Comparison of ENCODE assay signal across 8 cellular contexts in the genomic region with DNA sequence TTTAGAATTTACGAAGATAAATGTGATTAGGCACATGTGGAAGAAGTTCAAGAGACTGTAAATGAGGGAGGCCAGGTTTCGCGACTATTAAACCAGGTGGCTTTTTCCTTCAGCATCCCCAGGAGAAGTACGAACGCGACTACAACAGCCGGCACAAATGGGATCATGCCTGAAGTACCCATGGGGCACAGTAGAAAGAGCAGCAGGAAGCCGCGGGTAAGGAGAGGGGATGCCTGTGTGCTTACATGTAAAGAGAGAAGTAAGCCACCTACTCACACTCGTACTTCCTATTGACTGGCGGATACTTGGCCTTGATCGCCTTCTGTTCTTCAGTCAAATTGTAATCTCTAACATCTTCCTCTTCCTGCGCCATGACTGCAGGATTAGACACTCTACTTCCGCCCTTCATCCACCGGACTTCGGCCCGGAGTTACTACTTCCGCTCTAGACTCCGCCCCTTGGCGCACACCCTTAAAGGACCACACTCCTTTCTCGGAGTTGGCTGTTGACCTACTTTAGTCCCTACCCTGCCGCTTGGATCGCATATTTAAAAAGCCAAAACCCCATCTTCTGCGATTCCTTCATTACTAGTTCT. TPM values are rescaled to one million over a fixed set of nuclear protein-coding genes. Genes with fewer than 3 reads are reported as not detected.
A peak's percentile ranks its signal among the peaks of the same experiment; 100 is the strongest.
DNase-seq lines count a peak whose midpoint lies in the region; ATAC-seq, FAIRE-seq and TF ChIP-seq lines count a peak whose summit lies in the region.

Gene ZBTB8OS (minus strand): TSS at position 394 of the 595 bp plus-strand sequence. CDS start 21 bp downstream, at position 373.

- H3K27me3 ChIP-seq in BJ (ENCODE audit: control insufficient read depth, insufficient read depth, low read length) (no peaks in the 10 kb centered on the region), HepG2 (ENCODE audit: control insufficient read depth in 1 of 2, insufficient read depth in 2 of 2, low read length in 2 of 2) (no peaks in the 10 kb centered on the region; a peak in 1 of 5 replicates)

- DNase-seq in BJ (ENCODE audit: low read depth): peak; percentile 53
- DNase-seq in NCI-H748 treated with DMSO at 0.1 percent for 48 hours (lab: John Stamatoyannopoulos, UW): peak; percentile 81
- DNase-seq in activated CD4-positive, alpha-beta T cell treated with anti-CD3 and anti-CD28 coated beads, Interleukin-2, amount 50 U/mL, for 24 hours (ENCODE audit: low read depth in 1 of 2, low spot score in 1 of 2): peak; percentile 65 to 87
- peak; percentile 88 to 96 for DNase-seq in dermis microvascular lymphatic vessel endothelial cell (ENCODE audit: low read depth in 2 of 2)
- DNase-seq in HepG2 (ENCODE audit: low spot score): peak; percentile 92
- DNase-seq in stimulated activated CD4-positive, alpha-beta T cell treated with anti-CD3 and anti-CD28 coated beads, Interleukin-4, amount 100 ng/mL, for 1 hour: peak; percentile 81

- no peak for TF ChIP-seq RAD21 in HepG2 (CRISPR knock-in tag; IDR thresholded peaks at IDR 0.05)

- peak within 1 kb of the TSS; percentile 100 for H3K27ac ChIP-seq in HepG2 (ENCODE audit: extremely low read length, insufficient read depth, low read length)

- H3K36me3 ChIP-seq in BJ (ENCODE audit: control insufficient read depth, insufficient read depth, low read length): peaks cover 7% of the 10 kb centered on the region
- H3K36me3 ChIP-seq in HepG2 (replicated peaks in 1 of 2; ENCODE audit: control insufficient read depth in 1 of 2, insufficient read depth in 2 of 2, low read length in 2 of 2): peaks cover 7 to 32% of the 10 kb centered on the region in 2 experiments

- ATAC-seq in GM19324 (IDR thresholded peaks at IDR 0.05; ENCODE audit: low FRiP score, unreplicated experiment) (peak; percentile 64), HG03521 (IDR thresholded peaks at IDR 0.05; ENCODE audit: unreplicated experiment) (peak; percentile 52), HepG2 (peak; percentile 89)

- POLR2A ChIA-PET in BJ (lab: Charles Lee) (interaction anchor here (0.5 to 1.0 kb wide), 4 partner anchors 11 to 53 kb away, joined by 3 to 5 read pairs (median 4); no protein-coding TSS in a partner anchor), HepG2 (lab: Yijun Ruan, JAX) (interaction anchor here (0.7 to 2.9 kb wide), 22 partner anchors 10 to 477 kb away, joined by 3 to 31 read pairs (median 4); partner anchors contain the start of genes BSDC1, S100PBP, SYNC and YARS1)

- under 1% methylated on average over 24 of the region's 24 CpGs for WGBS in HepG2 (ENCODE audit: low lambda C conversion rate)

- H3K4me3 ChIP-seq in BJ (ENCODE audit: low read depth, low read length) (peak within 1 kb of the TSS; percentile 87), HepG2 (replicated peaks in 1 of 3; ENCODE audit: insufficient read depth in 1 of 3, low read depth in 2 of 3, low read length in 3 of 3) (peak within 1 kb of the TSS; percentile 76 to 98 (median 91))

- H2AFZ ChIP-seq in HepG2 (ENCODE audit: low read length): peak within 1 kb of the TSS; percentile 96

- peak; percentile 79 to 91 for TF ChIP-seq POLR2A in HepG2 (IDR thresholded peaks at IDR 0.05; ENCODE audit: insufficient read depth in 1 of 2, low read depth in 2 of 2, low read length in 2 of 2)

- in situ Hi-C loops in HepG2 (cut with HindIII; ENCODE audit: extremely low pct_ligation_motif_present, low pct_unique_long_range_greater_than_20kb): no loop called here

- TF ChIP-seq CTCF in BJ (IDR thresholded peaks at IDR 0.05; ENCODE audit: insufficient read depth, low read depth, low read length): no peak
- TF ChIP-seq CTCF in HepG2 (CRISPR knock-in tag; IDR thresholded peaks at IDR 0.05): no peak

- BruUV-seq in HepG2 (replicated peaks; lab: Mats Ljungman, UMichigan): TSS peak; percentile 94

- intact Hi-C loops in HepG2 (cut with micrococcal nuclease; ENCODE audit: unreplicated experiment): loop anchor here (1.0 to 2.0 kb wide), 2 partner anchors 45 to 130 kb away; no protein-coding TSS in a partner anchor

- peak within 1 kb of the TSS; percentile 98 for H3K4me2 ChIP-seq in HepG2 (ENCODE audit: low read depth, low read length)

- CTCF ChIA-PET in BJ (lab: Yijun Ruan, JAX): no interaction called here
- CTCF ChIA-PET in HepG2 (lab: Yijun Ruan, JAX; ENCODE audit: low intra/inter-chr PET ratio, low total read pairs): no interaction called here

- H3K4me1 ChIP-seq in HepG2 (ENCODE audit: insufficient read depth, low read length): peaks cover 59% of the 10 kb centered on the region

- TF ChIP-seq EP300 in HepG2 (IDR thresholded peaks at IDR 0.05; ENCODE audit: low read depth in 2 of 2, low read length in 2 of 2) (no peak), HepG2 (CRISPR knock-in tag; IDR thresholded peaks at IDR 0.05; ENCODE audit: borderline replicate concordance) (0 out of 2 replicates have a peak, but pooled peaks have one; percentile 10)

- peak; percentile 90 for FAIRE-seq in HepG2 (lab: Jason Lieb, UNC)

- peak within 1 kb of the TSS; percentile 99 for H3K9ac ChIP-seq in HepG2 (ENCODE audit: insufficient read depth, low read depth, low read length)

- peaks cover 10% of the 10 kb centered on the region for H4K20me1 ChIP-seq in HepG2 (ENCODE audit: insufficient read depth, low read length)

- H3K9me3 ChIP-seq in HepG2 (ENCODE audit: low read length): no peaks in the 10 kb centered on the region

- H3K79me2 ChIP-seq in HepG2 (ENCODE audit: insufficient read depth, low read length): peaks cover 74% of the 10 kb centered on the region

TF ChIP-seq in HepG2, 621 proteins besides CTCF, POLR2A, EP300 and RAD21 (continues in another document):
- peak; percentile 45 for TF ChIP-seq TEAD3 (CRISPR knock-in tag; optimal IDR thresholded peaks at IDR 0.05; ENCODE audit: borderline replicate concordance)
- TF ChIP-seq SPEN (CRISPR knock-in tag; IDR thresholded peaks at IDR 0.05; ENCODE audit: low read depth): no peak
- TF ChIP-seq CBX1 (IDR thresholded peaks at IDR 0.05; ENCODE audit: low read depth): peak; percentile 26
- TF ChIP-seq KDM6A (CRISPR knock-in tag; IDR thresholded peaks at IDR 0.05; ENCODE audit: low read depth): no peak
- TF ChIP-seq MED13 (CRISPR knock-in tag; IDR thresholded peaks at IDR 0.05): no peak
- TF ChIP-seq HCFC1 (IDR thresholded peaks at IDR 0.05; ENCODE audit: low read depth, low read length): peak; percentile 54; the same call in 1 of the 2 replicates
- TF ChIP-seq ZFP91 (CRISPR knock-in tag; IDR thresholded peaks at IDR 0.05; ENCODE audit: borderline replicate concordance): peak; percentile 100
- no peak for TF ChIP-seq ZNF776 (CRISPR knock-in tag; IDR thresholded peaks at IDR 0.05)
- no peak for TF ChIP-seq NFYC (CRISPR knock-in tag; IDR thresholded peaks at IDR 0.05)
- no peak for TF ChIP-seq MXD1 (CRISPR knock-in tag; IDR thresholded peaks at IDR 0.05)
- TF ChIP-seq HDAC2 (CRISPR knock-in tag; IDR thresholded peaks at IDR 0.05): peak; percentile 64; the same call in 1 of the 2 replicates
- no peak for TF ChIP-seq MYC (CRISPR knock-in tag; IDR thresholded peaks at IDR 0.05; ENCODE audit: borderline replicate concordance)
- TF ChIP-seq TMF1 (CRISPR knock-in tag; IDR thresholded peaks at IDR 0.05; ENCODE audit: low read depth): no peak
- no peak for TF ChIP-seq AGO2 (optimal IDR thresholded peaks at IDR 0.05; ENCODE audit: low read depth, low read length)
- peak; percentile 68; the same call in 1 of the 2 replicates for TF ChIP-seq SP4 (CRISPR knock-in tag; IDR thresholded peaks at IDR 0.05)

RNA-seq across cellular contexts. Expression of gene ZBTB8OS, which starts in this region (rescaled TPM):
- polyA plus RNA-seq in BJ (2011; rRNA removed) (21.1 and 50.9 TPM in 2 replicates), HepG2 (2011; rRNA removed) (43.2 and 57.7 TPM in 2 replicates)
- 5.8 and 6.4 TPM in 2 replicates for polyA minus RNA-seq in BJ (2011; rRNA and poly(A)+ RNA removed)
- total RNA-seq in dermis microvascular lymphatic vessel endothelial cell (22.5 and 25.0 TPM in 2 replicates), HepG2 (2016; rRNA removed; fragmentation: Illumina TruSeq; extraction: Trizol) (84.8 and 98.0 TPM in 2 replicates)
- total RNA-seq in HepG2 (2016; cell fraction: cytosol; rRNA removed; fragmentation: Illumina TruSeq; extraction: Trizol; ENCODE audit: low read depth): 40.9 and 53.0 TPM in 2 replicates
- 88.0 and 114 TPM in 2 replicates for total RNA-seq in HepG2 (2016; cell fraction: insoluble cytoplasmic fraction; rRNA removed; fragmentation: Illumina TruSeq; extraction: Trizol)
- total RNA-seq in HepG2 (2016; cell fraction: membrane; rRNA removed; fragmentation: Illumina TruSeq; extraction: Trizol): 51.0 and 60.6 TPM in 2 replicates
- 37.3 and 44.7 TPM in 2 replicates for total RNA-seq in HepG2 (2016; cell fraction: nucleus; rRNA removed; fragmentation: Illumina TruSeq; extraction: Trizol)
- 29.4 and 47.2 TPM in 2 replicates for polyA plus RNA-seq in HepG2 (2011; cell fraction: cytosol; rRNA removed)
- polyA plus RNA-seq in HepG2 (2011; cell fraction: nucleus; rRNA removed): 14.4 and 22.1 TPM in 2 replicates
- polyA plus RNA-seq in HepG2 (2012): 56.4 and 66.6 TPM in 2 replicates
- polyA plus RNA-seq in HepG2 (2016; cell fraction: cytosol; fragmentation: Illumina TruSeq; extraction: Trizol; ENCODE audit: low read depth): 40.3 and 46.7 TPM in 2 replicates
- polyA plus RNA-seq in HepG2 (2016; cell fraction: insoluble cytoplasmic fraction; fragmentation: Illumina TruSeq; extraction: Trizol; ENCODE audit: low read depth): 108 and 130 TPM in 2 replicates
- polyA plus RNA-seq in HepG2 (2016; cell fraction: membrane; fragmentation: Illumina TruSeq; extraction: Trizol; ENCODE audit: low read depth): 49.0 and 60.3 TPM in 2 replicates
- polyA plus RNA-seq in HepG2 (2016; cell fraction: nucleus; fragmentation: Illumina TruSeq; extraction: Trizol; ENCODE audit: insufficient read depth, low read depth): 67.9 and 77.3 TPM in 2 replicates
- 8.8 and 12.4 TPM in 2 replicates for polyA minus RNA-seq in HepG2 (2011; rRNA and poly(A)+ RNA removed; ENCODE audit: low replicate concordance)
- polyA minus RNA-seq in HepG2 (2011; cell fraction: cytosol; rRNA and poly(A)+ RNA removed): 8.7 and 14.6 TPM in 2 replicates
- 37.0 and 37.7 TPM in 2 replicates for polyA minus RNA-seq in HepG2 (2011; cell fraction: nucleus; rRNA and poly(A)+ RNA removed)

Comparison
In these comparisons a context has a peak if more than half of its experiments do, and no peak if none do; other contexts are left out.
1. Peak in every context shown above with its lines: DNase-seq, ATAC-seq, H3K4me3 ChIP-seq and H3K27ac ChIP-seq.